Comparison of ENCODE assay signal across 11 cellular contexts in the genomic region with DNA sequence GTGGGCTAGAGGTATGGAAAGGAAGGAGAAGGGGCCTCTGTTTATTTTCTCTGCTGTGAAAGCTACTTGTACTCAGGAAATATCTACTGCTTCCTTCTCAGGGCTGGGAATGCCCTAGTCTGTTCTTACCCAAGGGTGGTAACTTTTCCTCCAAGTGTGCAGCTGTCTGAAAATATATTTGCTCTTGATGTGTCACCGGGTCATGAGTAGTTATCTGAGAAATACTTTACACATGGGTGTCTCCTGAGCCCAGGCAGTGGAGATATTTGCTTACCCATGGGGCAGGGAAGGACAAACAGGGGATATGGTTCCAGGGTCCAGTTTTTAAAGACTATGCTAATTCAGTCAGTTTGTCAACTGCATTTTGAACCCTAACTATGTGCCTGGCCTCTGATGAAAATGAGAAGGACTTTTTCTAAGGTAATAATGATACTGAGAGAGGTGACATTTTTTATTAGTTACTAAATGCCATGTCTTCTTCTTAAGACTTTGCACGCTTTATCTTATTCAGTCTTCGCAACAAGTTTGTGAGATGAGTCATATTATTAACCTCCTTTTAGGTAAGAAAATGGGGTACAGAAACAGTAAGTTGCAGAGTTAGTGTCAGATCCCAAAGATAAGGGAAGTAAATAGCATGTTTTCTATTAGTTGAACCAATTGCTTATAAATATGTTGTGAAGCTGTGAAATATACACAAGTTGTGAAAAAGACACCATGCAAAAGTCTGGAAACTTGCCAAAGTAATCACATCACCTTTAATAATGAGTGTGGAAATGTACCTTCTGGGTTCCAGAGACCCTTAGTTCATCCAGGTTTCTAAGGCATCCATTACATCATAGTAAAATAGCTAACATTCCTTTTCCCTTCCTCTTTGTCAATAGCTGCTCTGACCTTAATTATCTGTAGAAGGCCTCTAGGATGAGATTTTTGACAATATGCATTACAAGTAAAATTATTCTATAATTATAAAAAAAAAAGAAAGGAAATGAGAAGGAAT. TPM values are rescaled to one million over a fixed set of nuclear protein-coding genes. Genes with fewer than 3 reads are reported as not detected.
DNase-seq lines count a peak whose midpoint lies in the region; ATAC-seq lines count a peak whose summit lies in the region.
"Had no signal": no experiment of that assay in that cellular context is flagged by ENCODE, and none has a peak within 500 bp of the region (broad histone marks: within the 10 kb centered on the region; RNA-seq: fewer than 3 reads in every experiment).

No MANE protein-coding gene starts in this region.

- H3K27me3 Mint-ChIP-seq in T-helper 17 cell, result no peaks in the 10 kb centered on the region
- H3K27me3 Mint-ChIP-seq: B cell had no signal

- H3K4me3 Mint-ChIP-seq in T-helper 17 cell, result no peak overlapping the region
- H3K4me3 Mint-ChIP-seq: B cell had no signal

- peak overlapping the region; percentile 8 for H3K27ac Mint-ChIP-seq in T-helper 17 cell
- H3K27ac Mint-ChIP-seq: B cell had no signal

- H3K9me3 ChIP-seq in T-helper 17 cell (ENCODE audit: control insufficient read depth, low read length, poor library complexity, severe bottlenecking), result no peaks in the 10 kb centered on the region
- H3K9me3 ChIP-seq: testis had no signal

- DNase-seq in A172 (ENCODE audit: low spot score) (peak; percentile 42), T-helper 17 cell (no peak), left colon (peak in 1 of 2 donors; percentile 72), SHP77 treated with DMSO at 0.1 percent for 48 hours (lab: John Stamatoyannopoulos, UW) (no peak), NCI-H510A treated with DMSO at 0.1 percent for 48 hours (lab: John Stamatoyannopoulos, UW) (no peak), NCI-H69 (lab: John Stamatoyannopoulos, UW) (no peak)
- DNase-seq in stimulated activated CD4-positive, alpha-beta T cell treated with anti-CD3 and anti-CD28 coated beads, Interleukin-15, amount 100 ng/mL, for 24 hours, result no peak
- DNase-seq: activated CD4-positive, alpha-beta T cell treated with anti-CD3 and anti-CD28 coated beads for 4 hours; testis had no signal

- intact Hi-C loops in left colon (cut with DNase I, micrococcal nuclease), result no loop called here

- ATAC-seq in GM19452 (IDR thresholded peaks at IDR 0.05; ENCODE audit: unreplicated experiment) (peak; percentile 43), T-helper 17 cell (no peak), left colon (peak; percentile 86)

- no peaks in the 10 kb centered on the region for H3K36me3 Mint-ChIP-seq in T-helper 17 cell (ENCODE audit: low read depth)

- H3K4me1 Mint-ChIP-seq in T-helper 17 cell, result peaks cover 27% of the 10 kb centered on the region
- H3K4me1 Mint-ChIP-seq: B cell had no signal

RNA-seq across cellular contexts. Expression of gene SYTL2, which starts 22.8 kb away (rescaled TPM):
- 39.2 and 52.2 TPM in 2 replicates for total RNA-seq in A172 (2014; rRNA removed; shearing (Covaris generic))
- 10 to 100 TPM; 50.0 to 58.8 TPM for total RNA-seq in T-helper 17 cell
- 100 to 1,000 TPM; 300 to 306 TPM for total RNA-seq in left colon
